1 cellular context compared by ENCODE assay signal in genomic region chr12:1517734-1518485, GRCh38.
TF ChIP-seq lines count a peak whose summit lies in the region.

No MANE protein-coding gene starts in this region.

TF ChIP-seq in IMR-90, 13 proteins besides CTCF, POLR2A, EP300 and RAD21 (continued from another document):
- TF ChIP-seq ELK1 (IDR thresholded peaks at IDR 0.05; ENCODE audit: borderline replicate concordance, low read depth, low read length) (no peak), USF2 (IDR thresholded peaks at IDR 0.05; ENCODE audit: low read depth, low read length) (no peak), SMC3 (IDR thresholded peaks at IDR 0.05; ENCODE audit: low read depth, low read length) (no peak), MXI1 (IDR thresholded peaks at IDR 0.05; ENCODE audit: borderline replicate concordance, low read depth, low read length) (no peak), NFE2L2 (IDR thresholded peaks at IDR 0.05; ENCODE audit: low read depth, low read length) (no peak), CEBPB (IDR thresholded peaks at IDR 0.05; ENCODE audit: low read depth, low read length) (no peak), RFX5 (IDR thresholded peaks at IDR 0.05; ENCODE audit: low read depth, low read length) (no peak), BHLHE40 (IDR thresholded peaks at IDR 0.05; ENCODE audit: low read depth, low read length) (no peak), MAZ (IDR thresholded peaks at IDR 0.05; ENCODE audit: borderline replicate concordance, low read depth, low read length) (no peak), RCOR1 (IDR thresholded peaks at IDR 0.05; ENCODE audit: insufficient replicate concordance, low read length) (no peak), FOS (IDR thresholded peaks at IDR 0.05; ENCODE audit: low read depth, low read length) (no peak)
TF ChIP-seq in IMR-90: peak in this region for 0.
